In the genomic region with DNA sequence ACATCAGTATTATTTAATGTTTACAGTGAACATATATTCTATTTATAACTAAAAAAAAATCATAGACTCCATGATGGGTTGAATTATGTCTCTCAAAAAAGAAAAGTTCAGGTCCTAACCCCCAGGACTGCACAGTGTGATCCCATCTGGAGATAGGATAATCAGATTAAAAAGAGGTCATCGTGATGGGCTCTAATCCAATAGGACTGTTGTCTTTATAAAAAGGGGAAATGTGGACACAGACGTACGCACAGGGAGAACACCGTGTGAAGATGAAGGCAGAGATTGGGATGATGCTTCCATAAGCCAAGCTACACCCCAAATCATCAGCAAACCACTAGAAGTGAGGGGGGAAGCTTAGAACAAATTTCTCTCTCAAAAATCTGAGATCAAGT, we compare ENCODE assay signal across 25 cellular contexts.
"Had no signal": no experiment of that assay in that cellular context is flagged by ENCODE, and none has a peak within 500 bp of the region (broad histone marks: within the 10 kb centered on the region; RNA-seq: fewer than 3 reads in every experiment).

No MANE protein-coding gene starts in this region.

- H3K36me3 ChIP-seq: gastroesophageal sphincter, heart left ventricle, neural progenitor cell, sigmoid colon, tibial artery had no signal

- H2AFZ ChIP-seq: hepatocyte had no signal

- H3K27ac ChIP-seq: epithelial cell of prostate, foreskin keratinocyte, gastroesophageal sphincter, neural progenitor cell, psoas muscle, sigmoid colon, testis, tibial artery had no signal

- H3K36me3 Mint-ChIP-seq: neural progenitor cell; stimulated activated effector memory CD8-positive, alpha-beta T cell treated with anti-CD3 and anti-CD28 coated beads, Interleukin-12 subunit alpha, Interleukin-12 subunit beta, amount 100 ng/mL, for 72 hours; type B pancreatic cell had no signal

- H3K4me1 ChIP-seq: psoas muscle had no signal

- H3K4me3 ChIP-seq: gastroesophageal sphincter, heart left ventricle, hepatocyte, neural progenitor cell, psoas muscle, sigmoid colon, testis, tibial artery had no signal

- H3K27me3 ChIP-seq: foreskin keratinocyte, gastroesophageal sphincter, heart left ventricle, hepatocyte, neural progenitor cell, sigmoid colon, testis, tibial artery had no signal

- H3K4me2 ChIP-seq: hepatocyte, neural progenitor cell had no signal

- H3K79me2 ChIP-seq: hepatocyte had no signal

- H3K9ac ChIP-seq: neural progenitor cell had no signal

- H3K27me3 Mint-ChIP-seq: type B pancreatic cell had no signal

- H3K27ac Mint-ChIP-seq: endodermal cell, nephron, type B pancreatic cell had no signal

- H3K9me3 ChIP-seq: gastroesophageal sphincter, heart left ventricle, psoas muscle, sigmoid colon, testis, tibial artery had no signal

- H3K9me3 Mint-ChIP-seq: endodermal cell; nephron; stimulated activated effector memory CD8-positive, alpha-beta T cell treated with anti-CD3 and anti-CD28 coated beads, Interleukin-12 subunit alpha, Interleukin-12 subunit beta, amount 100 ng/mL, for 72 hours; type B pancreatic cell had no signal

- DNase-seq: effector CD8-positive, alpha-beta T cell; endodermal cell; foreskin keratinocyte; heart left ventricle; kidney; mesendoderm; midbrain; naive thymus-derived CD4-positive, alpha-beta T cell; posterior cingulate gyrus; psoas muscle; right cardiac atrium; sigmoid colon; stimulated activated CD4-positive, alpha-beta T cell treated with anti-CD3 and anti-CD28 coated beads, Interleukin-2, amount 100 ng/mL, for 24 hours; stimulated activated CD4-positive, alpha-beta T cell treated with anti-CD3 and anti-CD28 coated beads, Interleukin-4, amount 100 ng/mL, for 24 hours; stimulated activated naive CD8-positive, alpha-beta T cell treated with anti-CD3 and anti-CD28 coated beads, Interleukin-15, Interleukin-2, amounts not matched to agents 100 U/mL and 50 U/mL, for 24 hours; substantia nigra; testis; tibial artery had no signal

- H3K4me3 Mint-ChIP-seq: endodermal cell; naive thymus-derived CD4-positive, alpha-beta T cell; nephron; neural progenitor cell; stimulated activated effector memory CD8-positive, alpha-beta T cell treated with anti-CD3 and anti-CD28 coated beads, Interleukin-12 subunit alpha, Interleukin-12 subunit beta, amount 100 ng/mL, for 72 hours; type B pancreatic cell had no signal
